8 cellular contexts compared by ENCODE assay signal in genomic region chr12:6199531-6200265, GRCh38. TPM values are rescaled to one million over a fixed set of nuclear protein-coding genes. Genes with fewer than 3 reads are reported as not detected.
DNase-seq lines count a peak whose midpoint lies in the region; ATAC-seq, FAIRE-seq and TF ChIP-seq lines count a peak whose summit lies in the region.

No MANE protein-coding gene starts in this region.

- peak overlapping the region; percentile 77 for H2AFZ ChIP-seq in astrocyte (ENCODE audit: low read depth, low read length)

- peak overlapping the region; percentile 86 for H3K4me2 ChIP-seq in astrocyte (ENCODE audit: low read length)

- H3K4me3 Mint-ChIP-seq in astrocyte (ENCODE audit: unreplicated experiment) = peak overlapping the region; percentile 77

- H3K9me3 Mint-ChIP-seq in astrocyte (ENCODE audit: unreplicated experiment) = no peaks in the 10 kb centered on the region

- peaks cover 27% of the 10 kb centered on the region for H3K79me2 ChIP-seq in astrocyte (ENCODE audit: insufficient read depth, low read length)

- H3K9ac ChIP-seq in astrocyte (ENCODE audit: low read length) (peak overlapping the region; percentile 75), stomach smooth muscle (ENCODE audit: low read length in 2 of 2) (peak overlapping the region; percentile 92 to 94)

- no peak for ATAC-seq in GM18870 (IDR thresholded peaks at IDR 0.05; ENCODE audit: unreplicated experiment)

- no peak for TF ChIP-seq CTCF in astrocyte (IDR thresholded peaks at IDR 0.05; ENCODE audit: insufficient read depth, low read depth, low read length)

- no peaks in the 10 kb centered on the region for H3K9me3 ChIP-seq in astrocyte (ENCODE audit: insufficient read depth, low read depth, low read length)
- H3K9me3 ChIP-seq in stomach smooth muscle (ENCODE audit: control insufficient read depth in 2 of 2, low read length in 2 of 2) = no peaks in the 10 kb centered on the region

- H3K27me3 ChIP-seq in astrocyte (ENCODE audit: insufficient read depth, low read length) = no peaks in the 10 kb centered on the region
- H3K27me3 ChIP-seq in stomach smooth muscle (ENCODE audit: control insufficient read depth in 1 of 2, insufficient read depth in 2 of 2, low read length in 2 of 2) = no peaks in the 10 kb centered on the region

- H3K27ac Mint-ChIP-seq in astrocyte (ENCODE audit: unreplicated experiment) = peak overlapping the region; percentile 58

- DNase-seq in stimulated activated CD4-positive, alpha-beta T cell treated with anti-CD3 and anti-CD28 coated beads, Interleukin-4, amount 100 ng/mL, for 1 hour = peak; percentile 5
- DNase-seq in stimulated activated CD4-positive, alpha-beta T cell treated with anti-CD3 and anti-CD28 coated beads, Interleukin-12 subunit alpha, Interleukin-12 subunit beta, amount 100 ng/mL, for 4 hours = no peak
- DNase-seq in astrocyte (ENCODE audit: low read depth) = no peak
- DNase-seq in islet precursor cell = peak; percentile 93
- DNase-seq in putamen (ENCODE audit: low spot score) = no peak
- no peak for DNase-seq in mesenteric fat pad (ENCODE audit: low spot score)

- no peaks in the 10 kb centered on the region for H3K36me3 Mint-ChIP-seq in astrocyte (ENCODE audit: low read depth, unreplicated experiment)

- H3K27ac ChIP-seq in astrocyte (ENCODE audit: low read depth, low read length) (no peak overlapping the region), stomach smooth muscle (ENCODE audit: low read length) (peak overlapping the region; percentile 97)

- no peak for FAIRE-seq in astrocyte (lab: Jason Lieb, UNC)

- peaks cover 22% of the 10 kb centered on the region for H4K20me1 ChIP-seq in astrocyte (ENCODE audit: insufficient read depth, low read length)

- peaks cover 5% of the 10 kb centered on the region for H3K27me3 Mint-ChIP-seq in astrocyte (ENCODE audit: low read depth, unreplicated experiment)

- H3K36me3 ChIP-seq in astrocyte (ENCODE audit: insufficient read depth, low read length) (no peaks in the 10 kb centered on the region), stomach smooth muscle (ENCODE audit: control insufficient read depth in 2 of 2, insufficient read depth in 2 of 2, low read length in 2 of 2) (peaks cover 0 to 2% of the 10 kb centered on the region in 2 donors)

- peaks cover 21% of the 10 kb centered on the region for H3K4me1 ChIP-seq in astrocyte (ENCODE audit: insufficient read depth, low read length)
- H3K4me1 ChIP-seq in stomach smooth muscle (ENCODE audit: control insufficient read depth, insufficient read depth, low read length) = peaks cover 66% of the 10 kb centered on the region

- peaks cover 15% of the 10 kb centered on the region for H3K4me1 Mint-ChIP-seq in astrocyte (ENCODE audit: low read depth, unreplicated experiment)

- peak overlapping the region; percentile 51 for H3K4me3 ChIP-seq in astrocyte (ENCODE audit: insufficient read depth, low read depth, low read length)
- peak overlapping the region; percentile 74 to 94 for H3K4me3 ChIP-seq in stomach smooth muscle (ENCODE audit: low read length in 2 of 2)

RNA-seq across cellular contexts. Expression of gene CD9, which starts 0.5 kb away (rescaled TPM):
- total RNA-seq in astrocyte = 46.0 and 52.2 TPM in 2 replicates
- 57.7 TPM for total RNA-seq in mesenteric fat pad

Comparison
In these comparisons a context has a peak if more than half of its experiments do, and no peak if none do; other contexts are left out.
1. DNase-seq: peak in stimulated activated CD4-positive, alpha-beta T cell treated with anti-CD3 and anti-CD28 coated beads, Interleukin-4, amount 100 ng/mL, for 1 hour (single experiment) and islet precursor cell (single experiment); none in stimulated activated CD4-positive, alpha-beta T cell treated with anti-CD3 and anti-CD28 coated beads, Interleukin-12 subunit alpha, Interleukin-12 subunit beta, amount 100 ng/mL, for 4 hours (single experiment), astrocyte (single experiment), putamen (single experiment) and mesenteric fat pad (single experiment).